17 cellular contexts compared by ENCODE assay signal in the genomic region with DNA sequence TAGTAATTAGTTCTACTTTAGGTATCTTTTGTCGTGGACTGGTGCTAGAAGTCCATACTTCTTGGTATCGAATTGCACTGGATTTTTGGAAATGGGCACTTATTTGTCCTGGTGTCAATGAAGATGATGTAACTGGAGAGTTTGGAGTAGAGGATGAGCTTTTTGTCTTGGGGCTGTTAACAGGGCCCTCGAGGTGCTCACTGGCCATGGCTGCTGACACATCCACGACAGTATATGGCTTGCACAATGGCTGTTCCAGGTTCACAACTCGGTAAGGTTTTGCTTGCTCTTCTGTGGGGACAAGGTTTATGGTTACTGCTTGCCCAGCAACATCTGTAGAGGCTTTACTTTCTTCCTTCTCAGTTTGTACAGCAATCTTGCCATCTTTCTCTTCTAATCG.
DNase-seq lines count a peak whose midpoint lies in the region; ATAC-seq and TF ChIP-seq lines count a peak whose summit lies in the region.
"Had no signal": no experiment of that assay in that cellular context is flagged by ENCODE, and none has a peak within 500 bp of the region (broad histone marks: within the 10 kb centered on the region; RNA-seq: fewer than 3 reads in every experiment).

No MANE protein-coding gene starts in this region.

- POLR2A ChIA-PET in A673 (lab: Charles Lee; ENCODE audit: low non-redundant PET): no interaction called here
- POLR2A ChIA-PET in CD4-positive, alpha-beta T cell (lab: Charles Lee): interaction anchor here (0.7 kb wide), 1 partner anchor 229 kb away, joined by 3 read pairs; no protein-coding TSS in a partner anchor

- H3K36me3 Mint-ChIP-seq in CD4-positive, alpha-beta T cell (ENCODE audit: low read depth): no peaks in the 10 kb centered on the region
- H3K36me3 Mint-ChIP-seq in T-helper 17 cell (ENCODE audit: low read depth) (no peaks in the 10 kb centered on the region), memory B cell (no peaks in the 10 kb centered on the region)

- ATAC-seq in CD4-positive, alpha-beta T cell (ENCODE audit: poor library complexity): no peak
- no peak for ATAC-seq in T-helper 17 cell
- ATAC-seq in memory B cell (ENCODE audit: low read depth): no peak
- no peak for ATAC-seq in GM18520 (IDR thresholded peaks at IDR 0.05; ENCODE audit: unreplicated experiment)
- ATAC-seq in HG02678 (IDR thresholded peaks at IDR 0.05; ENCODE audit: unreplicated experiment): no peak
- ATAC-seq: GM23338 had no signal

- peak overlapping the region; percentile 55 for H3K27ac ChIP-seq in A673 (ENCODE audit: low read depth, low read length, poor library complexity, severe bottlenecking)
- no peak overlapping the region for H3K27ac ChIP-seq in CD4-positive, alpha-beta T cell (ENCODE audit: low read depth, low read length)
- H3K27ac ChIP-seq: thyroid gland had no signal

- H3K27me3 ChIP-seq in A673 (replicated peaks; ENCODE audit: insufficient read depth, low read depth, low read length, poor library complexity): no peaks in the 10 kb centered on the region
- H3K27me3 ChIP-seq in CD4-positive, alpha-beta T cell (ENCODE audit: control insufficient read depth, insufficient read depth, low read length): no peaks in the 10 kb centered on the region
- H3K27me3 ChIP-seq: thyroid gland had no signal

- H3K4me3 ChIP-seq in A673 (ENCODE audit: low read depth, low read length, poor library complexity, severe bottlenecking): no peak overlapping the region
- H3K4me3 ChIP-seq: GM23338, thyroid gland had no signal

- CTCF ChIA-PET in A673 (lab: Charles Lee): no interaction called here
- CTCF ChIA-PET in CD4-positive, alpha-beta T cell (lab: Charles Lee): no interaction called here

- peaks cover 25% of the 10 kb centered on the region for H3K4me1 ChIP-seq in A673 (ENCODE audit: insufficient read depth, low read length, poor library complexity, severe bottlenecking)
- H3K4me1 ChIP-seq: thyroid gland had no signal

- no peak for TF ChIP-seq CTCF in A673 (conservative IDR thresholded peaks at IDR 0.05; ENCODE audit: low read depth, low read length)
- no peak for TF ChIP-seq CTCF in CD4-positive, alpha-beta T cell (IDR thresholded peaks at IDR 0.05)

- no peaks in the 10 kb centered on the region for H3K9me3 Mint-ChIP-seq in CD4-positive, alpha-beta T cell
- H3K9me3 Mint-ChIP-seq in memory B cell: no peaks in the 10 kb centered on the region
- H3K9me3 Mint-ChIP-seq: GM23338 had no signal

- H3K36me3 ChIP-seq in A673 (ENCODE audit: insufficient read depth, low read length, poor library complexity, severe bottlenecking): no peaks in the 10 kb centered on the region
- H3K36me3 ChIP-seq: thyroid gland had no signal

- BruUV-seq in A673 (replicated peaks; lab: Mats Ljungman, UMichigan): no TSS peak

- peaks cover 37% of the 10 kb centered on the region for H3K4me1 Mint-ChIP-seq in CD4-positive, alpha-beta T cell (ENCODE audit: low read depth)
- H3K4me1 Mint-ChIP-seq in T-helper 17 cell (peaks cover 17% of the 10 kb centered on the region), memory B cell (peaks cover 47% of the 10 kb centered on the region)
- H3K4me1 Mint-ChIP-seq: GM23338 had no signal

- peak overlapping the region; percentile 81 for H3K27ac Mint-ChIP-seq in CD4-positive, alpha-beta T cell
- H3K27ac Mint-ChIP-seq in T-helper 17 cell: peak overlapping the region; percentile 86
- peak overlapping the region; percentile 93 for H3K27ac Mint-ChIP-seq in memory B cell
- H3K27ac Mint-ChIP-seq: GM23338 had no signal

- no peak overlapping the region for H3K4me3 Mint-ChIP-seq in CD4-positive, alpha-beta T cell
- H3K4me3 Mint-ChIP-seq in T-helper 17 cell (peak overlapping the region; percentile 45), memory B cell (no peak overlapping the region)
- H3K4me3 Mint-ChIP-seq: GM23338 had no signal

- DNase-seq in A673 (ENCODE audit: low spot score): no peak
- no peak for DNase-seq in CD4-positive, alpha-beta T cell
- DNase-seq in T-helper 17 cell: no peak
- no peak for DNase-seq in memory B cell (ENCODE audit: low spot score in 2 of 2)
- DNase-seq in NCI-H446 treated with DMSO at 0.1 percent for 48 hours (lab: John Stamatoyannopoulos, UW): no peak
- DNase-seq: activated gamma-delta T cell treated with Interleukin-2 at 50 U/mL for 16 hours, COR-L47, left ventricle myocardium superior, NCI-H1417, NCI-H2171, NCI-H748 treated with DMSO at 0.1 percent for 48 hours, occipital lobe, SHP77 treated with DMSO at 0.1 percent for 48 hours, thyroid gland had no signal

- intact Hi-C loops in A673 (cut with micrococcal nuclease; ENCODE audit: unreplicated experiment): loop anchor here (10.0 kb wide), 1 partner anchor 695 kb away; no protein-coding TSS in a partner anchor
- intact Hi-C loops in CD4-positive, alpha-beta T cell (cut with DNase I, micrococcal nuclease): no loop called here

- no peaks in the 10 kb centered on the region for H3K9me3 ChIP-seq in A673 (ENCODE audit: low read depth, low read length, poor library complexity, severe bottlenecking)
- no peaks in the 10 kb centered on the region for H3K9me3 ChIP-seq in CD4-positive, alpha-beta T cell (ENCODE audit: control insufficient read depth, low read length)
- H3K9me3 ChIP-seq in T-helper 17 cell (ENCODE audit: control insufficient read depth, low read length, poor library complexity, severe bottlenecking): no peaks in the 10 kb centered on the region
- H3K9me3 ChIP-seq: thyroid gland had no signal

- H3K27me3 Mint-ChIP-seq in CD4-positive, alpha-beta T cell: no peaks in the 10 kb centered on the region
- H3K27me3 Mint-ChIP-seq in T-helper 17 cell (no peaks in the 10 kb centered on the region), memory B cell (no peaks in the 10 kb centered on the region)
